In genomic region chr19:55258828-55259539, GRCh38 we compare ENCODE assay signal across 1 cellular context.
TF ChIP-seq lines count a peak whose summit lies in the region.

PPP6R1 (minus strand) TSS chr19:55259017; CDS start chr19:55247103, 11,914 bp downstream.

TF ChIP-seq in HepG2, 621 proteins besides CTCF, POLR2A, EP300 and RAD21 (continued from another document and continues in another):
- TF ChIP-seq, protein P1, sequence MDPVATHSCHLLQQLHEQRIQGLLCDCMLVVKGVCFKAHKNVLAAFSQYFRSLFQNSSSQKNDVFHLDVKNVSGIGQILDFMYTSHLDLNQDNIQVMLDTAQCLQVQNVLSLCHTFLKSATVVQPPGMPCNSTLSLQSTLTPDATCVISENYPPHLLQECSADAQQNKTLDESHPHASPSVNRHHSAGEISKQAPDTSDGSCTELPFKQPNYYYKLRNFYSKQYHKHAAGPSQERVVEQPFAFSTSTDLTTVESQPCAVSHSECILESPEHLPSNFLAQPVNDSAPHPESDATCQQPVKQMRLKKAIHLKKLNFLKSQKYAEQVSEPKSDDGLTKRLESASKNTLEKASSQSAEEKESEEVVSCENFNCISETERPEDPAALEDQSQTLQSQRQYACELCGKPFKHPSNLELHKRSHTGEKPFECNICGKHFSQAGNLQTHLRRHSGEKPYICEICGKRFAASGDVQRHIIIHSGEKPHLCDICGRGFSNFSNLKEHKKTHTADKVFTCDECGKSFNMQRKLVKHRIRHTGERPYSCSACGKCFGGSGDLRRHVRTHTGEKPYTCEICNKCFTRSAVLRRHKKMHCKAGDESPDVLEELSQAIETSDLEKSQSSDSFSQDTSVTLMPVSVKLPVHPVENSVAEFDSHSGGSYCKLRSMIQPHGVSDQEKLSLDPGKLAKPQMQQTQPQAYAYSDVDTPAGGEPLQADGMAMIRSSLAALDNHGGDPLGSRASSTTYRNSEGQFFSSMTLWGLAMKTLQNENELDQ (CRISPR knock-in tag; IDR thresholded peaks at IDR 0.05; ENCODE audit: borderline replicate concordance), result no peak
- TF ChIP-seq NFIC (IDR thresholded peaks at IDR 0.05; ENCODE audit: low read length) (peak; percentile 60; the same call in 1 of the 2 replicates), ATF7-NPFF (CRISPR knock-in tag; IDR thresholded peaks at IDR 0.05; ENCODE audit: low read depth) (peak; percentile 43; the same call in 1 of the 2 replicates), TGIF2 (CRISPR knock-in tag; IDR thresholded peaks at IDR 0.05) (no peak), ZNF20 (CRISPR knock-in tag; IDR thresholded peaks at IDR 0.05) (peak; percentile 86; the same call in 1 of the 2 replicates), HMG20A (CRISPR knock-in tag; IDR thresholded peaks at IDR 0.05; ENCODE audit: borderline replicate concordance) (peak; percentile 56; the same call in 1 of the 2 replicates), ZNF557 (CRISPR knock-in tag; IDR thresholded peaks at IDR 0.05) (no peak), ZFP62 (CRISPR knock-in tag; IDR thresholded peaks at IDR 0.05) (no peak), ZIK1 (CRISPR knock-in tag; IDR thresholded peaks at IDR 0.05; ENCODE audit: borderline replicate concordance, low read depth) (no peak), SMAD3 (CRISPR knock-in tag; IDR thresholded peaks at IDR 0.05) (peak; percentile 78; the same call in 1 of the 2 replicates), ZFP82 (CRISPR knock-in tag; IDR thresholded peaks at IDR 0.05; ENCODE audit: borderline replicate concordance) (no peak), ZEB1 (IDR thresholded peaks at IDR 0.05; ENCODE audit: insufficient replicate concordance, low read depth) (peak; percentile 83), E2F5 (CRISPR knock-in tag; conservative IDR thresholded peaks at IDR 0.05) (peak; percentile 16; the same call in 1 of the 2 replicates), PHF21A (CRISPR knock-in tag; IDR thresholded peaks at IDR 0.05) (peak; percentile 100), TSC22D2 (CRISPR knock-in tag; IDR thresholded peaks at IDR 0.05; ENCODE audit: borderline replicate concordance) (peak; percentile 54; the same call in 1 of the 2 replicates), GATAD2A (CRISPR knock-in tag; IDR thresholded peaks at IDR 0.05) (peak; percentile 87), RFXANK (CRISPR knock-in tag; IDR thresholded peaks at IDR 0.05) (peak; percentile 84; the same call in 1 of the 2 replicates), ZC3H13 (CRISPR knock-in tag; IDR thresholded peaks at IDR 0.05) (no peak), PTBP1 (IDR thresholded peaks at IDR 0.05; ENCODE audit: low read depth, low read length, poor library complexity, severe bottlenecking) (peak; percentile 19), SAP130 (CRISPR knock-in tag; IDR thresholded peaks at IDR 0.05; ENCODE audit: low read depth) (peak; percentile 97), ZSCAN25 (CRISPR knock-in tag; IDR thresholded peaks at IDR 0.05) (no peak; the same call in 1 of the 2 replicates), NFRKB (IDR thresholded peaks at IDR 0.05) (no peak), GRHL1 (CRISPR knock-in tag; conservative IDR thresholded peaks at IDR 0.05) (no peak), CBX1 (IDR thresholded peaks at IDR 0.05; ENCODE audit: low read depth) (no peak), NFE2L2 (IDR thresholded peaks at IDR 0.05; ENCODE audit: low read length) (0 out of 2 replicates have a peak, but pooled peaks have one; percentile 12), SMARCE1 (IDR thresholded peaks at IDR 0.05; ENCODE audit: borderline replicate concordance) (no peak), ZSCAN31 (CRISPR knock-in tag; IDR thresholded peaks at IDR 0.05; ENCODE audit: low read depth) (peak; percentile 55; the same call in 1 of the 2 replicates), IKZF1 (IDR thresholded peaks at IDR 0.05) (no peak), KLF16 (CRISPR knock-in tag; IDR thresholded peaks at IDR 0.05) (peak in 1 of 2 experiments; percentile 98; a peak in 2 of 4 replicates), HNRNPK (IDR thresholded peaks at IDR 0.05; ENCODE audit: low read depth, low read length, poor library complexity, severe bottlenecking) (peak; percentile 79), ZNF33B (CRISPR knock-in tag; IDR thresholded peaks at IDR 0.05) (peak; percentile 59; the same call in 1 of the 2 replicates), PRDM10 (CRISPR knock-in tag; IDR thresholded peaks at IDR 0.05; ENCODE audit: low read depth) (peak; percentile 86; the same call in 1 of the 2 replicates), JARID2 (CRISPR knock-in tag; IDR thresholded peaks at IDR 0.05; ENCODE audit: insufficient replicate concordance) (peak; percentile 82), FOXK1 (CRISPR knock-in tag; IDR thresholded peaks at IDR 0.05; ENCODE audit: borderline replicate concordance, low read depth) (peak; percentile 67)
- TF ChIP-seq, protein P2, sequence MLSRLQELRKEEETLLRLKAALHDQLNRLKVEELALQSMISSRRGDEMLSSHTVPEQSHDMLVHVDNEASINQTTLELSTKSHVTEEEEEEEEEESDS (CRISPR knock-in tag; IDR thresholded peaks at IDR 0.05; ENCODE audit: borderline replicate concordance), result peak; percentile 82; the same call in 1 of the 2 replicates
- TF ChIP-seq, protein P3, sequence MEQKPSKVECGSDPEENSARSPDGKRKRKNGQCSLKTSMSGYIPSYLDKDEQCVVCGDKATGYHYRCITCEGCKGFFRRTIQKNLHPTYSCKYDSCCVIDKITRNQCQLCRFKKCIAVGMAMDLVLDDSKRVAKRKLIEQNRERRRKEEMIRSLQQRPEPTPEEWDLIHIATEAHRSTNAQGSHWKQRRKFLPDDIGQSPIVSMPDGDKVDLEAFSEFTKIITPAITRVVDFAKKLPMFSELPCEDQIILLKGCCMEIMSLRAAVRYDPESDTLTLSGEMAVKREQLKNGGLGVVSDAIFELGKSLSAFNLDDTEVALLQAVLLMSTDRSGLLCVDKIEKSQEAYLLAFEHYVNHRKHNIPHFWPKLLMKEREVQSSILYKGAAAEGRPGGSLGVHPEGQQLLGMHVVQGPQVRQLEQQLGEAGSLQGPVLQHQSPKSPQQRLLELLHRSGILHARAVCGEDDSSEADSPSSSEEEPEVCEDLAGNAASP (CRISPR knock-in tag; IDR thresholded peaks at IDR 0.05; ENCODE audit: borderline replicate concordance), result peak; percentile 92
- TF ChIP-seq, protein P4, sequence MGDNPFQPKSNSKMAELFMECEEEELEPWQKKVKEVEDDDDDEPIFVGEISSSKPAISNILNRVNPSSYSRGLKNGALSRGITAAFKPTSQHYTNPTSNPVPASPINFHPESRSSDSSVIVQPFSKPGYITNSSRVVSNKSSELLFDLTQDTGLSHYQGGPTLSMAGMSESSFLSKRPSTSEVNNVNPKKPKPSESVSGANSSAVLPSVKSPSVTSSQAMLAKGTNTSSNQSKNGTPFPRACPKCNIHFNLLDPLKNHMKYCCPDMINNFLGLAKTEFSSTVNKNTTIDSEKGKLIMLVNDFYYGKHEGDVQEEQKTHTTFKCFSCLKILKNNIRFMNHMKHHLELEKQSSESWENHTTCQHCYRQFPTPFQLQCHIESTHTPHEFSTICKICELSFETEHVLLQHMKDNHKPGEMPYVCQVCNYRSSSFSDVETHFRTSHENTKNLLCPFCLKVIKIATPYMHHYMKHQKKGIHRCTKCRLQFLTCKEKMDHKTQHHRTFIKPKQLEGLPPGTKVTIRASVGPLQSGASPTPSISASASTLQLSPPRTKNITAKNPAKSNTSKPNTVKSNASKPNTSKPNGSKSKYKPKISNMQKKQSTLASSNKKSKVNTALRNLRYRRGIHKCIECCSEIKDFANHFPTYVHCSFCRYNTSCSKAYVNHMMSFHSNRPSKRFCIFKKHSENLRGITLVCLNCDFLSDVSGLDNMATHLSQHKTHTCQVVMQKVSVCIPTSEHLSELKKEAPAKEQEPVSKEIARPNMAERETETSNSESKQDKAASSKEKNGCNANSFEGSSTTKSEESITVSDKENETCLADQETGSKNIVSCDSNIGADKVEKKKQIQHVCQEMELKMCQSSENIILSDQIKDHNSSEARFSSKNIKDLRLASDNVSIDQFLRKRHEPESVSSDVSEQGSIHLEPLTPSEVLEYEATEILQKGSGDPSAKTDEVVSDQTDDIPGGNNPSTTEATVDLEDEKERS (CRISPR knock-in tag; IDR thresholded peaks at IDR 0.05), result no peak; the same call in 1 of the 2 replicates
- TF ChIP-seq, protein P5, sequence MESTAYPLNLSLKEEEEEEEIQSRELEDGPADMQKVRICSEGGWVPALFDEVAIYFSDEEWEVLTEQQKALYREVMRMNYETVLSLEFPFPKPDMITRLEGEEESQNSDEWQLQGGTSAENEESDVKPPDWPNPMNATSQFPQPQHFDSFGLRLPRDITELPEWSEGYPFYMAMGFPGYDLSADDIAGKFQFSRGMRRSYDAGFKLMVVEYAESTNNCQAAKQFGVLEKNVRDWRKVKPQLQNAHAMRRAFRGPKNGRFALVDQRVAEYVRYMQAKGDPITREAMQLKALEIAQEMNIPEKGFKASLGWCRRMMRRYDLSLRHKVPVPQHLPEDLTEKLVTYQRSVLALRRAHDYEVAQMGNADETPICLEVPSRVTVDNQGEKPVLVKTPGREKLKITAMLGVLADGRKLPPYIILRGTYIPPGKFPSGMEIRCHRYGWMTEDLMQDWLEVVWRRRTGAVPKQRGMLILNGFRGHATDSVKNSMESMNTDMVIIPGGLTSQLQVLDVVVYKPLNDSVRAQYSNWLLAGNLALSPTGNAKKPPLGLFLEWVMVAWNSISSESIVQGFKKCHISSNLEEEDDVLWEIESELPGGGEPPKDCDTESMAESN (CRISPR knock-in tag; conservative IDR thresholded peaks at IDR 0.05), result peak; percentile 96
- TF ChIP-seq, protein P6, sequence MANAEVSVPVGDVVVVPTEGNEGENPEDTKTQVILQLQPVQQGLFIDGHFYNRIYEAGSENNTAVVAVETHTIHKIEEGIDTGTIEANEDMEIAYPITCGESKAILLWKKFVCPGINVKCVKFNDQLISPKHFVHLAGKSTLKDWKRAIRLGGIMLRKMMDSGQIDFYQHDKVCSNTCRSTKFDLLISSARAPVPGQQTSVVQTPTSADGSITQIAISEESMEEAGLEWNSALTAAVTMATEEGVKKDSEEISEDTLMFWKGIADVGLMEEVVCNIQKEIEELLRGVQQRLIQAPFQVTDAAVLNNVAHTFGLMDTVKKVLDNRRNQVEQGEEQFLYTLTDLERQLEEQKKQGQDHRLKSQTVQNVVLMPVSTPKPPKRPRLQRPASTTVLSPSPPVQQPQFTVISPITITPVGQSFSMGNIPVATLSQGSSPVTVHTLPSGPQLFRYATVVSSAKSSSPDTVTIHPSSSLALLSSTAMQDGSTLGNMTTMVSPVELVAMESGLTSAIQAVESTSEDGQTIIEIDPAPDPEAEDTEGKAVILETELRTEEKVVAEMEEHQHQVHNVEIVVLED (CRISPR knock-in tag; IDR thresholded peaks at IDR 0.05; ENCODE audit: borderline replicate concordance), result peak; percentile 89
- TF ChIP-seq, protein P7, sequence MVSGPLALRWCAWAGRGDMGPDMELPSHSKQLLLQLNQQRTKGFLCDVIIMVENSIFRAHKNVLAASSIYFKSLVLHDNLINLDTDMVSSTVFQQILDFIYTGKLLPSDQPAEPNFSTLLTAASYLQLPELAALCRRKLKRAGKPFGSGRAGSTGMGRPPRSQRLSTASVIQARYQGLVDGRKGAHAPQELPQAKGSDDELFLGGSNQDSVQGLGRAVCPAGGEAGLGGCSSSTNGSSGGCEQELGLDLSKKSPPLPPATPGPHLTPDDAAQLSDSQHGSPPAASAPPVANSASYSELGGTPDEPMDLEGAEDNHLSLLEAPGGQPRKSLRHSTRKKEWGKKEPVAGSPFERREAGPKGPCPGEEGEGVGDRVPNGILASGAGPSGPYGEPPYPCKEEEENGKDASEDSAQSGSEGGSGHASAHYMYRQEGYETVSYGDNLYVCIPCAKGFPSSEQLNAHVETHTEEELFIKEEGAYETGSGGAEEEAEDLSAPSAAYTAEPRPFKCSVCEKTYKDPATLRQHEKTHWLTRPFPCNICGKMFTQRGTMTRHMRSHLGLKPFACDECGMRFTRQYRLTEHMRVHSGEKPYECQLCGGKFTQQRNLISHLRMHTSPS (CRISPR knock-in tag; IDR thresholded peaks at IDR 0.05; ENCODE audit: low read depth), result peak; percentile 76; the same call in 1 of the 2 replicates
- TF ChIP-seq, protein P8, sequence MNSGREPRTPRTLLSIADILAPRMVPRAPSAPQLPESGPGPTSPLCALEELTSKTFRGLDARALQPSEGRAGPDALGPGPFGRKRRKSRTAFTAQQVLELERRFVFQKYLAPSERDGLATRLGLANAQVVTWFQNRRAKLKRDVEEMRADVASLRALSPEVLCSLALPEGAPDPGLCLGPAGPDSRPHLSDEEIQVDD (CRISPR knock-in tag; IDR thresholded peaks at IDR 0.05; ENCODE audit: borderline replicate concordance), result no peak; the same call in 1 of the 2 replicates
